1 cellular context compared by ENCODE assay signal in the genomic region with DNA sequence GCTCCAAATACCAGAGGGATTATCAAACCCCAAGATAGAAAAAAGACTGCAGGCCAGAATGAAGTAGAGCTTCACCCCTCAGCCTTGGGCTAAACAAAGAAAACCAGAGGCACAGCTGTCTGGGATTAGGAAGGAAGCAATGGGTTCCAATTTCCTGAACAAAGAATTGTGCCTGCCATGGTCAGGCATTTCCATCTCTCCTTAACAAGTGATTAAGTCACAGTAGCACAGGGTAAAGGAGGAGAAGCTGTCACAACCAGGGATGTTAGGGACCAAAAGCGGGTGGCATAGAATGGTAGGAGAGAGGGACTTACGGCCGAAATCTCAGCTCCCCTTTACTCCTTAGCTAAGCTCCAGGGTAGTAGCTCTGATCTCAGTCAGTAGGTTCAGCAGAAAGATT.
TF ChIP-seq lines count a peak whose summit lies in the region.

No MANE protein-coding gene starts in this region.

TF ChIP-seq in GM23338, 12 proteins besides CTCF, POLR2A, EP300 and RAD21:
- no peak for TF ChIP-seq POLR2AphosphoS5 (IDR thresholded peaks at IDR 0.05; ENCODE audit: low read depth)
- TF ChIP-seq EZH2phosphoT487 (IDR thresholded peaks at IDR 0.05; ENCODE audit: unreplicated experiment): no peak
- TF ChIP-seq ZNF114 (CRISPR knock-in tag; IDR thresholded peaks at IDR 0.05): no peak
- TF ChIP-seq, protein P1, sequence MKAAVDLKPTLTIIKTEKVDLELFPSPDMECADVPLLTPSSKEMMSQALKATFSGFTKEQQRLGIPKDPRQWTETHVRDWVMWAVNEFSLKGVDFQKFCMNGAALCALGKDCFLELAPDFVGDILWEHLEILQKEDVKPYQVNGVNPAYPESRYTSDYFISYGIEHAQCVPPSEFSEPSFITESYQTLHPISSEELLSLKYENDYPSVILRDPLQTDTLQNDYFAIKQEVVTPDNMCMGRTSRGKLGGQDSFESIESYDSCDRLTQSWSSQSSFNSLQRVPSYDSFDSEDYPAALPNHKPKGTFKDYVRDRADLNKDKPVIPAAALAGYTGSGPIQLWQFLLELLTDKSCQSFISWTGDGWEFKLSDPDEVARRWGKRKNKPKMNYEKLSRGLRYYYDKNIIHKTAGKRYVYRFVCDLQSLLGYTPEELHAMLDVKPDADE (IDR thresholded peaks at IDR 0.05): no peak
- TF ChIP-seq NANOG (IDR thresholded peaks at IDR 0.05; ENCODE audit: borderline replicate concordance): no peak
- TF ChIP-seq ZNF331 (CRISPR knock-in tag; IDR thresholded peaks at IDR 0.05; ENCODE audit: low read depth): no peak
- TF ChIP-seq CREB1 (CRISPR knock-in tag; IDR thresholded peaks at IDR 0.05; ENCODE audit: low read depth): no peak
- no peak for TF ChIP-seq JUNB (IDR thresholded peaks at IDR 0.05; ENCODE audit: unreplicated experiment)
- no peak for TF ChIP-seq STAT1 (IDR thresholded peaks at IDR 0.05; ENCODE audit: unreplicated experiment)
- TF ChIP-seq, protein P2, sequence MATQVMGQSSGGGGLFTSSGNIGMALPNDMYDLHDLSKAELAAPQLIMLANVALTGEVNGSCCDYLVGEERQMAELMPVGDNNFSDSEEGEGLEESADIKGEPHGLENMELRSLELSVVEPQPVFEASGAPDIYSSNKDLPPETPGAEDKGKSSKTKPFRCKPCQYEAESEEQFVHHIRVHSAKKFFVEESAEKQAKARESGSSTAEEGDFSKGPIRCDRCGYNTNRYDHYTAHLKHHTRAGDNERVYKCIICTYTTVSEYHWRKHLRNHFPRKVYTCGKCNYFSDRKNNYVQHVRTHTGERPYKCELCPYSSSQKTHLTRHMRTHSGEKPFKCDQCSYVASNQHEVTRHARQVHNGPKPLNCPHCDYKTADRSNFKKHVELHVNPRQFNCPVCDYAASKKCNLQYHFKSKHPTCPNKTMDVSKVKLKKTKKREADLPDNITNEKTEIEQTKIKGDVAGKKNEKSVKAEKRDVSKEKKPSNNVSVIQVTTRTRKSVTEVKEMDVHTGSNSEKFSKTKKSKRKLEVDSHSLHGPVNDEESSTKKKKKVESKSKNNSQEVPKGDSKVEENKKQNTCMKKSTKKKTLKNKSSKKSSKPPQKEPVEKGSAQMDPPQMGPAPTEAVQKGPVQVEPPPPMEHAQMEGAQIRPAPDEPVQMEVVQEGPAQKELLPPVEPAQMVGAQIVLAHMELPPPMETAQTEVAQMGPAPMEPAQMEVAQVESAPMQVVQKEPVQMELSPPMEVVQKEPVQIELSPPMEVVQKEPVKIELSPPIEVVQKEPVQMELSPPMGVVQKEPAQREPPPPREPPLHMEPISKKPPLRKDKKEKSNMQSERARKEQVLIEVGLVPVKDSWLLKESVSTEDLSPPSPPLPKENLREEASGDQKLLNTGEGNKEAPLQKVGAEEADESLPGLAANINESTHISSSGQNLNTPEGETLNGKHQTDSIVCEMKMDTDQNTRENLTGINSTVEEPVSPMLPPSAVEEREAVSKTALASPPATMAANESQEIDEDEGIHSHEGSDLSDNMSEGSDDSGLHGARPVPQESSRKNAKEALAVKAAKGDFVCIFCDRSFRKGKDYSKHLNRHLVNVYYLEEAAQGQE (IDR thresholded peaks at IDR 0.05; ENCODE audit: unreplicated experiment): no peak
